24 cellular contexts compared by ENCODE assay signal in genomic region chr10:21135396-21135973, GRCh38.
DNase-seq lines count a peak whose midpoint lies in the region; ATAC-seq, FAIRE-seq and TF ChIP-seq lines count a peak whose summit lies in the region.
"Had no signal": no experiment of that assay in that cellular context is flagged by ENCODE, and none has a peak within 500 bp of the region (broad histone marks: within the 10 kb centered on the region; RNA-seq: fewer than 3 reads in every experiment).

No MANE protein-coding gene starts in this region.

- no peaks in the 10 kb centered on the region for H3K36me3 Mint-ChIP-seq in brain
- no peaks in the 10 kb centered on the region for H3K36me3 Mint-ChIP-seq in stimulated activated naive B cell treated with anti-CD40 and anti-IgM and Interleukin-4, amounts not matched to agents 10 μg/mL and 1 μg/mL and 100 μg/mL, for 72 hours
- H3K36me3 Mint-ChIP-seq: activated naive CD8-positive, alpha-beta T cell; naive B cell had no signal

- H3K9me3 Mint-ChIP-seq in brain, result peaks cover 0 to 3% (median 0%) of the 10 kb centered on the region in 5 experiments
- no peaks in the 10 kb centered on the region for H3K9me3 Mint-ChIP-seq in stimulated activated naive B cell treated with anti-CD40 and anti-IgM and Interleukin-4, amounts not matched to agents 10 μg/mL and 1 μg/mL and 100 μg/mL, for 72 hours
- H3K9me3 Mint-ChIP-seq: activated CD4-positive, alpha-beta memory T cell treated with anti-CD3 and anti-CD28 coated beads, Interleukin-2, amount 10 ng/mL, durations not matched to agents 7 days and 5 days; naive B cell had no signal

- no peaks in the 10 kb centered on the region for H3K36me3 ChIP-seq in pancreas
- H3K36me3 ChIP-seq in SK-N-SH (replicated peaks in 1 of 2; ENCODE audit: control insufficient read depth in 1 of 2, insufficient read depth in 2 of 2, low read length in 1 of 2), result no peaks in the 10 kb centered on the region
- H3K36me3 ChIP-seq: ascending aorta, colonic mucosa, esophagus squamous epithelium had no signal

- no peaks in the 10 kb centered on the region for H4K20me1 ChIP-seq in SK-N-SH (ENCODE audit: insufficient read depth)

- 69 to 77% methylated on average over 5 of the region's 5 CpGs for WGBS in pancreas, 2 donors
- WGBS in SK-N-SH (ENCODE audit: low lambda C conversion rate), result 84% methylated on average over 5 of the region's 5 CpGs

- H3K9me3 ChIP-seq in pancreas (no peaks in the 10 kb centered on the region), SK-N-SH (no peaks in the 10 kb centered on the region)
- H3K9me3 ChIP-seq: ascending aorta, colonic mucosa, esophagus squamous epithelium had no signal

- no peak for TF ChIP-seq EP300 in SK-N-SH (IDR thresholded peaks at IDR 0.05; ENCODE audit: borderline replicate concordance in 1 of 2, low read depth in 1 of 2, low read length in 1 of 2)

- peaks cover 4 to 16% (median 12%) of the 10 kb centered on the region in 3 donors for H3K4me1 ChIP-seq in pancreas
- H3K4me1 ChIP-seq in SK-N-SH (ENCODE audit: control insufficient read depth in 1 of 2, insufficient read depth in 2 of 2, low read depth in 1 of 2, low read length in 1 of 2), result no peaks in the 10 kb centered on the region; a peak in 1 of 4 replicates
- H3K4me1 ChIP-seq: ascending aorta, colonic mucosa had no signal

- H3K4me3 ChIP-seq in fibroblast of pulmonary artery (replicated peaks; ENCODE audit: low read depth, low read length) (no peak overlapping the region), pancreas (no peak overlapping the region), SK-N-SH (ENCODE audit: low read depth in 2 of 2, low read length in 1 of 2) (no peak overlapping the region)
- H3K4me3 ChIP-seq: ascending aorta, colonic mucosa, esophagus squamous epithelium, GM12878 had no signal

- H3K9me2 ChIP-seq in SK-N-SH, result no peaks in the 10 kb centered on the region

- no peaks in the 10 kb centered on the region for H3K27me3 Mint-ChIP-seq in brain
- H3K27me3 Mint-ChIP-seq in stimulated activated naive B cell treated with anti-CD40 and anti-IgM and Interleukin-4, amounts not matched to agents 10 μg/mL and 1 μg/mL and 100 μg/mL, for 72 hours, result peaks cover 0 to 5% of the 10 kb centered on the region in 2 donors
- H3K27me3 Mint-ChIP-seq: activated CD4-positive, alpha-beta memory T cell treated with anti-CD3 and anti-CD28 coated beads, Interleukin-2, amount 10 ng/mL, durations not matched to agents 7 days and 5 days; activated naive CD8-positive, alpha-beta T cell had no signal

- H3K27ac ChIP-seq in pancreas, result peak overlapping the region in 1 of 4 donors; percentile 25
- H3K27ac ChIP-seq in SK-N-SH (ENCODE audit: low read depth in 2 of 2, low read length in 1 of 2), result no peak overlapping the region
- H3K27ac ChIP-seq: ascending aorta, C4-2B, colonic mucosa had no signal

- H3K4me1 Mint-ChIP-seq in brain, result peaks cover 16% of the 10 kb centered on the region
- no peaks in the 10 kb centered on the region for H3K4me1 Mint-ChIP-seq in stimulated activated naive B cell treated with anti-CD40 and anti-IgM and Interleukin-4, amounts not matched to agents 10 μg/mL and 1 μg/mL and 100 μg/mL, for 72 hours
- H3K4me1 Mint-ChIP-seq: activated CD4-positive, alpha-beta memory T cell treated with anti-CD3 and anti-CD28 coated beads, Interleukin-2, amount 10 ng/mL, durations not matched to agents 7 days and 5 days; naive B cell had no signal

- no peaks in the 10 kb centered on the region for H3K27me3 ChIP-seq in pancreas
- no peaks in the 10 kb centered on the region for H3K27me3 ChIP-seq in SK-N-SH (ENCODE audit: insufficient read depth)
- H3K27me3 ChIP-seq: ascending aorta, colonic mucosa, esophagus squamous epithelium had no signal

- H3K9ac ChIP-seq in SK-N-SH, result no peak overlapping the region

- ATAC-seq in pancreas (peak in 3 of 4 donors; percentile 18 to 44 (median 22)), HG02973 (IDR thresholded peaks at IDR 0.05; ENCODE audit: unreplicated experiment) (no peak)
- ATAC-seq in stimulated activated naive B cell treated with anti-CD40 and anti-IgM and Interleukin-4, amounts not matched to agents 10 μg/mL and 1 μg/mL and 100 μg/mL, for 72 hours (replicated peaks), result no peak
- ATAC-seq: activated CD4-positive, CD25-positive, alpha-beta regulatory T cell treated with anti-CD3 and anti-CD28 coated beads, Interleukin-2, amount 50 U/mL, for 24 hours; GM12878 had no signal

- intact Hi-C loops in pancreas (cut with DNase I) (no loop called here), cardiac septum (cut with DNase I) (no loop called here)

- no peak for TF ChIP-seq RAD21 in SK-N-SH (IDR thresholded peaks at IDR 0.05; ENCODE audit: low read length)

- H3K27ac Mint-ChIP-seq in brain, result peak overlapping the region in 3 of 5 experiments; percentile 41 to 84 (median 51)
- no peak overlapping the region for H3K27ac Mint-ChIP-seq in stimulated activated naive B cell treated with anti-CD40 and anti-IgM and Interleukin-4, amounts not matched to agents 10 μg/mL and 1 μg/mL and 100 μg/mL, for 72 hours
- H3K27ac Mint-ChIP-seq: activated CD4-positive, alpha-beta memory T cell treated with anti-CD3 and anti-CD28 coated beads, Interleukin-2, amount 10 ng/mL, durations not matched to agents 7 days and 5 days; activated naive CD8-positive, alpha-beta T cell; naive B cell had no signal

- POLR2A ChIA-PET in SK-N-SH (lab: Yijun Ruan, JAX), result no interaction called here

- DNase-seq in G401 (ENCODE audit: low spot score), result peak; percentile 88
- peak; percentile 58 for DNase-seq in fibroblast of pulmonary artery (ENCODE audit: low read depth)
- no peak for DNase-seq in pancreas
- DNase-seq in SK-N-SH, result no peak
- no peak for DNase-seq in stimulated activated naive B cell treated with anti-CD40 and anti-IgM and Interleukin-4, amounts not matched to agents 10 μg/mL and 1 μg/mL and 100 μg/mL, for 72 hours
- no peak for DNase-seq in cardiac septum (ENCODE audit: low spot score)
- DNase-seq: activated CD4-positive, alpha-beta memory T cell treated with anti-CD3 and anti-CD28 coated beads, Interleukin-2, amount 10 ng/mL, durations not matched to agents 7 days and 5 days; esophagus squamous epithelium; mesendoderm; naive B cell; NCI-H1092 treated with DMSO at 0.1 percent for 48 hours; NCI-H2029 treated with DMSO at 0.1 percent for 48 hours; NCI-H345; SIG-M5; stimulated activated CD4-positive, alpha-beta T cell treated with anti-CD3 and anti-CD28 coated beads, Interleukin-4, amount 100 ng/mL, for 4 hours; stimulated activated naive CD4-positive, alpha-beta T cell treated with Interleukin-2 at 50 U/mL for 16 hours had no signal

- peak overlapping the region in 3 of 5 experiments; percentile 6 to 15 (median 6) for H3K4me3 Mint-ChIP-seq in brain
- H3K4me3 Mint-ChIP-seq in stimulated activated naive B cell treated with anti-CD40 and anti-IgM and Interleukin-4, amounts not matched to agents 10 μg/mL and 1 μg/mL and 100 μg/mL, for 72 hours, result no peak overlapping the region
- H3K4me3 Mint-ChIP-seq: activated CD4-positive, alpha-beta memory T cell treated with anti-CD3 and anti-CD28 coated beads, Interleukin-2, amount 10 ng/mL, durations not matched to agents 7 days and 5 days; activated naive CD8-positive, alpha-beta T cell; naive B cell had no signal

- H3K4me2 ChIP-seq in SK-N-SH, result no peak overlapping the region

- in situ Hi-C loops in G401 (cut with HindIII; ENCODE audit: low sequenced_read_pairs), result no loop called here

- FAIRE-seq in pancreas (lab: Jason Lieb, UNC), result no peak
- FAIRE-seq: GM12878 had no signal

- H2AFZ ChIP-seq in SK-N-SH (ENCODE audit: low read depth), result no peak overlapping the region

- H3F3A ChIP-seq in SK-N-SH (replicated peaks; ENCODE audit: insufficient read depth), result no peaks in the 10 kb centered on the region

- no peaks in the 10 kb centered on the region for H3K79me2 ChIP-seq in SK-N-SH (ENCODE audit: insufficient read depth)

- TF ChIP-seq CTCF in brain (conservative IDR thresholded peaks at IDR 0.05) (no peak), fibroblast of pulmonary artery (IDR thresholded peaks at IDR 0.05; ENCODE audit: low read length, missing control alignments) (no peak), pancreas (IDR thresholded peaks at IDR 0.05) (no peak), SK-N-SH (IDR thresholded peaks at IDR 0.05) (no peak)

- CTCF ChIA-PET in SK-N-SH (lab: Yijun Ruan, JAX), result no interaction called here

TF ChIP-seq in SK-N-SH, 30 proteins besides CTCF, POLR2A, EP300 and RAD21:
- TF ChIP-seq MAX (IDR thresholded peaks at IDR 0.05; ENCODE audit: low read depth) (no peak), FOXJ3 (CRISPR knock-in tag; IDR thresholded peaks at IDR 0.05) (no peak), JUND (IDR thresholded peaks at IDR 0.05) (no peak), SMC3 (IDR thresholded peaks at IDR 0.05; ENCODE audit: low read depth, low read length) (no peak), MXI1 (IDR thresholded peaks at IDR 0.05; ENCODE audit: low read depth, low read length) (no peak), RXRA (IDR thresholded peaks at IDR 0.05; ENCODE audit: borderline replicate concordance, low read depth) (no peak), SIN3A (IDR thresholded peaks at IDR 0.05; ENCODE audit: borderline replicate concordance, low read depth, low read length) (no peak), TEAD4 (IDR thresholded peaks at IDR 0.05; ENCODE audit: borderline replicate concordance, insufficient read depth) (no peak), POLR2AphosphoS5 (IDR thresholded peaks at IDR 0.05; ENCODE audit: low read depth, low read length) (no peak), RFX5 (IDR thresholded peaks at IDR 0.05; ENCODE audit: low read length) (no peak), EZH2phosphoT487 (IDR thresholded peaks at IDR 0.05; ENCODE audit: borderline replicate concordance, low read depth) (no peak)

Comparison
In these comparisons a context has a peak if more than half of its experiments do, and no peak if none do; other contexts are left out.
1. DNase-seq: peak in G401 (single experiment) and fibroblast of pulmonary artery (single experiment); none in pancreas (0 of 6), SK-N-SH (single experiment), stimulated activated naive B cell treated with anti-CD40 and anti-IgM and Interleukin-4, amounts not matched to agents 10 μg/mL and 1 μg/mL and 100 μg/mL, for 72 hours (single experiment) and cardiac septum (single experiment).
2. H3K4me3 Mint-ChIP-seq: peak in brain (3 of 5); none in stimulated activated naive B cell treated with anti-CD40 and anti-IgM and Interleukin-4, amounts not matched to agents 10 μg/mL and 1 μg/mL and 100 μg/mL, for 72 hours (0 of 2).
3. ATAC-seq: peak in pancreas (3 of 4); none in HG02973 (single experiment) and stimulated activated naive B cell treated with anti-CD40 and anti-IgM and Interleukin-4, amounts not matched to agents 10 μg/mL and 1 μg/mL and 100 μg/mL, for 72 hours (0 of 2).